8 cellular contexts compared by ENCODE assay signal in the genomic region with DNA sequence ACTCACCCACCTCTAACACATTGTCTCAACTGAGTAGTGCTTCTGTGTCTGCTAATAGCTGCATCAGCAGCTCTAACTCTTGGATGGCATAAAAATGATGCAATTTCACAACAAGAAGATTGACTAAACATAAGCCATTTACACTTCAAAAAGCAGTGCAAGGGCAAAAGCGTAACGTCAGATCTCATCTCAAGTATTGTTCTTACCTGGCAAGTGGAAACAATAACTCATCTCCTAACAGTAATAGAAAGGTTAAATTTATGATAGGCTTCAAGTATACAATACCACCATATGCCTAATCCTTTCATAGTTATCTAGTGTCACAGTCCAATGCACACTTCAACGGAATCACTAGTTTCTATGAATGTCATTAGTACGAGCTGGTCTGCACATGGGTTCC. TPM values are rescaled to one million over a fixed set of nuclear protein-coding genes. Genes with fewer than 3 reads are reported as not detected.
A peak's percentile ranks its signal among the peaks of the same experiment; 100 is the strongest.
DNase-seq lines count a peak whose midpoint lies in the region; ATAC-seq and TF ChIP-seq lines count a peak whose summit lies in the region.

No MANE protein-coding gene starts in this region.

- no peaks in the 10 kb centered on the region for H3F3A ChIP-seq in neural progenitor cell (ENCODE audit: low read depth)

- TF ChIP-seq CTCF in neural progenitor cell (IDR thresholded peaks at IDR 0.05) (no peak), right atrium auricular region (IDR thresholded peaks at IDR 0.05) (no peak)

- H3K79me2 ChIP-seq in neural progenitor cell (ENCODE audit: low read depth) = no peaks in the 10 kb centered on the region

- H3K9ac ChIP-seq in neural progenitor cell = no peak overlapping the region

- H3K4me3 Mint-ChIP-seq in CD4-positive, CD25-positive, alpha-beta regulatory T cell = peak overlapping the region; percentile 30 to 45 (median 36)
- no peak overlapping the region for H3K4me3 Mint-ChIP-seq in neural progenitor cell

- H3K4me2 ChIP-seq in neural progenitor cell = no peak overlapping the region

- H3K27me3 ChIP-seq in CD4-positive, CD25-positive, alpha-beta regulatory T cell (ENCODE audit: control insufficient read depth, insufficient read depth, low read length) = no peaks in the 10 kb centered on the region
- H3K27me3 ChIP-seq in neural progenitor cell = no peaks in the 10 kb centered on the region
- H3K27me3 ChIP-seq in right atrium auricular region = no peaks in the 10 kb centered on the region

- peaks cover 42 to 84% (median 73%) of the 10 kb centered on the region in 4 donors for H3K4me1 Mint-ChIP-seq in CD4-positive, CD25-positive, alpha-beta regulatory T cell
- H3K4me1 Mint-ChIP-seq in neural progenitor cell = peaks cover 3% of the 10 kb centered on the region

- peak overlapping the region; percentile 67 to 97 (median 93) for H3K27ac Mint-ChIP-seq in CD4-positive, CD25-positive, alpha-beta regulatory T cell
- H3K27ac Mint-ChIP-seq in neural progenitor cell = no peak overlapping the region

- H3K9me3 ChIP-seq in CD4-positive, CD25-positive, alpha-beta regulatory T cell (ENCODE audit: control insufficient read depth in 2 of 2, low read length in 2 of 2) = no peaks in the 10 kb centered on the region
- H3K9me3 ChIP-seq in neural progenitor cell (ENCODE audit: low read depth) (no peaks in the 10 kb centered on the region), right atrium auricular region (no peaks in the 10 kb centered on the region)

- H3K27ac ChIP-seq in CD4-positive, CD25-positive, alpha-beta regulatory T cell (ENCODE audit: insufficient read depth, low read length, poor library complexity, severe bottlenecking) = peak overlapping the region; percentile 79
- H3K27ac ChIP-seq in neural progenitor cell = no peak overlapping the region
- H3K27ac ChIP-seq in right atrium auricular region = no peak overlapping the region

- no peaks in the 10 kb centered on the region for H4K20me1 ChIP-seq in neural progenitor cell (ENCODE audit: low read depth)

- no peak for ATAC-seq in CD4-positive, CD25-positive, alpha-beta regulatory T cell (ENCODE audit: low read depth in 2 of 2)
- ATAC-seq in GM18870 (IDR thresholded peaks at IDR 0.05; ENCODE audit: unreplicated experiment) (peak; percentile 66), HG02885 (IDR thresholded peaks at IDR 0.05; ENCODE audit: poor library complexity, unreplicated experiment) (peak; percentile 63)

- peak in 1 of 3 donors; percentile 59 for DNase-seq in CD4-positive, CD25-positive, alpha-beta regulatory T cell
- DNase-seq in NCI-H345 treated with DMSO at 0.1 percent for 48 hours (lab: John Stamatoyannopoulos, UW; ENCODE audit: unreplicated experiment) = peak; percentile 33
- no peak for DNase-seq in NCI-H1105 treated with DMSO at 0.1 percent for 48 hours (lab: John Stamatoyannopoulos, UW)
- no peak for DNase-seq in neural progenitor cell (ENCODE audit: low spot score)
- DNase-seq in right atrium auricular region (ENCODE audit: low spot score) = no peak
- DNase-seq in HT-29 (ENCODE audit: low spot score) = no peak

- peak overlapping the region; percentile 38 for H3K4me3 ChIP-seq in CD4-positive, CD25-positive, alpha-beta regulatory T cell (ENCODE audit: low read depth, low read length)
- no peak overlapping the region for H3K4me3 ChIP-seq in neural progenitor cell
- no peak overlapping the region for H3K4me3 ChIP-seq in right atrium auricular region

- H3K9me3 Mint-ChIP-seq in CD4-positive, CD25-positive, alpha-beta regulatory T cell = no peaks in the 10 kb centered on the region
- no peaks in the 10 kb centered on the region for H3K9me3 Mint-ChIP-seq in neural progenitor cell

- H3K36me3 ChIP-seq in CD4-positive, CD25-positive, alpha-beta regulatory T cell (ENCODE audit: control insufficient read depth, insufficient read depth, low read length) = no peaks in the 10 kb centered on the region
- H3K36me3 ChIP-seq in neural progenitor cell = no peaks in the 10 kb centered on the region
- no peaks in the 10 kb centered on the region for H3K36me3 ChIP-seq in right atrium auricular region

- H3K4me1 ChIP-seq in CD4-positive, CD25-positive, alpha-beta regulatory T cell (ENCODE audit: control insufficient read depth, insufficient read depth, low read length, poor library complexity, severe bottlenecking) = peaks cover 50% of the 10 kb centered on the region
- H3K4me1 ChIP-seq in neural progenitor cell (peaks cover 1% of the 10 kb centered on the region), right atrium auricular region (no peaks in the 10 kb centered on the region)

- H2AFZ ChIP-seq in neural progenitor cell (replicated peaks) = no peak overlapping the region

- H3K36me3 Mint-ChIP-seq in CD4-positive, CD25-positive, alpha-beta regulatory T cell = peaks cover 22% of the 10 kb centered on the region
- no peaks in the 10 kb centered on the region for H3K36me3 Mint-ChIP-seq in neural progenitor cell

- H3K27me3 Mint-ChIP-seq in CD4-positive, CD25-positive, alpha-beta regulatory T cell = no peaks in the 10 kb centered on the region
- no peaks in the 10 kb centered on the region for H3K27me3 Mint-ChIP-seq in neural progenitor cell (ENCODE audit: insufficient read depth, low read depth)

RNA-seq across cellular contexts. Expression of a gene that starts 14.8 kb away (rescaled TPM):
- total RNA-seq in CD4-positive, CD25-positive, alpha-beta regulatory T cell = 38.8 TPM
- polyA plus RNA-seq in CD4-positive, CD25-positive, alpha-beta regulatory T cell = 10 to 100 TPM; 30.5 to 32.5 (median 31.5) TPM
- 4.8 and 14.5 TPM in 2 replicates for total RNA-seq in neural progenitor cell (ENCODE audit: low replicate concordance)
- total RNA-seq in right atrium auricular region = 1 to 10 TPM; 4.1 to 6.4 TPM
- 0.94 and 1.4 TPM in 2 replicates for total RNA-seq in HT-29 (2014; rRNA removed; shearing (Covaris generic))

Comparison
In these comparisons a context has a peak if more than half of its experiments do, and no peak if none do; other contexts are left out.
1. ATAC-seq: peak in GM18870 (single experiment) and HG02885 (single experiment); none in CD4-positive, CD25-positive, alpha-beta regulatory T cell (0 of 2).